ENCODE assay signal across 19 cellular contexts in the genomic region with DNA sequence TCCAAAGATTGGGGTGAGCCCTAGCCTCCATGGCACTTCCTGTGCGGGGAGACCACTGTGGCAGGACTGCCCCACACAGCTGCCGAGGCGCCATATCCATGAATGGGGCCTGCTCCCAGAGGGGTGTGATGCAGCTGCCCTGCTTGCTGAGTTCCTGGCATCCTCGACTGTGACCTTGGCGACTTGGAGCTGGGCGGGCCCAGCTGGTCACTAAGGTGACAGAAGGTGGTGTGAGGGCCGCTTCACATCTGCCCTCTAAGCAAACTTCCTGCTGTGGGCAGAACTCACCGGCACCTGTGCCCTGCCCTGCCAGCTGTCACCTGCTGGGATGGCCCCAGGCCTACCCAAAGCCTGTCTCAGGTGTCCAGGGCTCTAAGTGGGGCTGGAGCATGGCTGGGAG. TPM values are rescaled to one million over a fixed set of nuclear protein-coding genes. Genes with fewer than 3 reads are reported as not detected.
DNase-seq lines count a peak whose midpoint lies in the region; ATAC-seq and TF ChIP-seq lines count a peak whose summit lies in the region.
"Had no signal": no experiment of that assay in that cellular context is flagged by ENCODE, and none has a peak within 500 bp of the region (broad histone marks: within the 10 kb centered on the region; RNA-seq: fewer than 3 reads in every experiment).

No MANE protein-coding gene starts in this region.

- H3K27ac ChIP-seq in body of pancreas (no peak overlapping the region), psoas muscle (no peak overlapping the region)
- H3K27ac ChIP-seq: cardiac muscle cell, lower lobe of right lung, thoracic aorta had no signal

- peak; percentile 30 for DNase-seq in LNCaP clone FGC (ENCODE audit: low read depth)
- peak; percentile 37 for DNase-seq in NCI-H345 treated with DMSO at 0.1 percent for 48 hours (lab: John Stamatoyannopoulos, UW; ENCODE audit: unreplicated experiment)
- DNase-seq in body of pancreas, result peak; percentile 51 to 79 (median 78)
- no peak for DNase-seq in psoas muscle
- DNase-seq in GM19238 (ENCODE audit: insufficient read length, low spot score), result no peak
- DNase-seq in pons (ENCODE audit: low spot score), result no peak
- no peak for DNase-seq in iPS-NIHi7 (ENCODE audit: extremely low spot score)
- DNase-seq in retina, result no peak
- DNase-seq: activated CD4-positive, alpha-beta T cell treated with anti-CD3 and anti-CD28 coated beads, Interleukin-2, amount 50 U/mL, for 1 hour; BE2C; endodermal cell; Kasumi-1; lower lobe of right lung; naive thymus-derived CD8-positive, alpha-beta T cell; NCI-H187 treated with DMSO at 0.1 percent for 48 hours; SK-N-SH; stimulated activated CD4-positive, alpha-beta T cell treated with anti-CD3 and anti-CD28 coated beads, Interleukin-1b, Interleukin-23, amount 100 ng/mL, for 48 hours had no signal

- H3K9me3 ChIP-seq in body of pancreas (no peaks in the 10 kb centered on the region), psoas muscle (no peaks in the 10 kb centered on the region)
- H3K9me3 ChIP-seq: BE2C, lower lobe of right lung, SK-N-SH, thoracic aorta had no signal

- 28 to 44% methylated on average over 5 to 8 of the region's 8 CpGs for WGBS in body of pancreas, 2 donors
- WGBS in psoas muscle, 3 donors, result 45 to 50% (median 47%) methylated on average over 8 of the region's 8 CpGs

- TF ChIP-seq CTCF in LNCaP clone FGC (IDR thresholded peaks at IDR 0.05; ENCODE audit: control insufficient read depth, extremely low read depth, insufficient read depth) (no peak), body of pancreas (IDR thresholded peaks at IDR 0.05) (no peak), psoas muscle (IDR thresholded peaks at IDR 0.05) (no peak)

- H3K4me3 ChIP-seq in LNCaP clone FGC (ENCODE audit: low read depth, low read length), result no peak overlapping the region
- no peak overlapping the region for H3K4me3 ChIP-seq in body of pancreas
- H3K4me3 ChIP-seq in psoas muscle, result no peak overlapping the region
- H3K4me3 ChIP-seq: cardiac muscle cell, lower lobe of right lung, thoracic aorta had no signal

- TF ChIP-seq POLR2A in body of pancreas (IDR thresholded peaks at IDR 0.05), result peak in 1 of 3 donors; percentile 12

- no peaks in the 10 kb centered on the region for H3K36me3 ChIP-seq in body of pancreas (replicated peaks in 1 of 2; ENCODE audit: insufficient read depth in 1 of 2, low read depth in 2 of 2)
- H3K36me3 ChIP-seq in psoas muscle (ENCODE audit: insufficient read depth in 1 of 2, low read depth in 1 of 2), result no peaks in the 10 kb centered on the region
- H3K36me3 ChIP-seq: BE2C, cardiac muscle cell, lower lobe of right lung, thoracic aorta had no signal

- intact Hi-C loops in body of pancreas (cut with DNase I), result no loop called here
- intact Hi-C loops in psoas muscle (cut with DNase I), result no loop called here

- peak; percentile 72 for ATAC-seq in body of pancreas
- ATAC-seq in psoas muscle, result peak in 3 of 4 donors; percentile 44 to 64 (median 61)
- ATAC-seq: lower lobe of right lung; naive thymus-derived CD8-positive, alpha-beta T cell had no signal

- H3K27me3 ChIP-seq in body of pancreas (no peaks in the 10 kb centered on the region), psoas muscle (ENCODE audit: insufficient read depth in 3 of 3, low read length in 2 of 3) (no peaks in the 10 kb centered on the region)
- H3K27me3 ChIP-seq: BE2C had no signal

- H3K4me1 ChIP-seq in body of pancreas (peaks cover 6% of the 10 kb centered on the region), psoas muscle (no peaks in the 10 kb centered on the region)
- H3K4me1 ChIP-seq: BE2C, lower lobe of right lung had no signal

RNA-seq across cellular contexts. Expression of gene TMEM61, which starts 9.0 kb away (rescaled TPM):
- total RNA-seq in body of pancreas (1 to 10 TPM; 2.0 to 3.6 TPM), psoas muscle (under 1 TPM in 3 of 4 donors, not detected in 1; 0.34 to 0.54 (median 0.42) TPM)
- polyA plus RNA-seq in psoas muscle, result under 1 TPM; 0.05 to 0.16 (median 0.11) TPM
- total RNA-seq: cardiac muscle cell; endodermal cell; naive thymus-derived CD8-positive, alpha-beta T cell had no signal
- polyA plus RNA-seq: cardiac muscle cell; naive thymus-derived CD8-positive, alpha-beta T cell; SK-N-SH had no signal

RNA-seq across cellular contexts. Expression of gene BSND, which starts 9.3 kb away (rescaled TPM):
- total RNA-seq in body of pancreas, result not detected
- total RNA-seq in psoas muscle, result not detected
- not detected for polyA plus RNA-seq in psoas muscle
- total RNA-seq: cardiac muscle cell; lower lobe of right lung; naive thymus-derived CD8-positive, alpha-beta T cell; thoracic aorta had no signal
- polyA plus RNA-seq: cardiac muscle cell; naive thymus-derived CD8-positive, alpha-beta T cell; SK-N-SH had no signal

RNA-seq across cellular contexts. Expression of gene PCSK9, which starts 49.9 kb away (rescaled TPM):
- total RNA-seq in body of pancreas (10 to 100 TPM in 1 of 2 donors, 1 to 10 TPM in 1; 6.0 to 13.8 TPM), psoas muscle (not detected)
- under 1 TPM in 2 of 3 donors, not detected in 1; under 0.01 to 0.03 TPM for polyA plus RNA-seq in psoas muscle
- total RNA-seq: naive thymus-derived CD8-positive, alpha-beta T cell had no signal
- polyA plus RNA-seq: cardiac muscle cell; naive thymus-derived CD8-positive, alpha-beta T cell had no signal

Comparison
In these comparisons a context has a peak if more than half of its experiments do, and no peak if none do; other contexts are left out.
1. DNase-seq: peak in LNCaP clone FGC (single experiment), NCI-H345 treated with DMSO at 0.1 percent for 48 hours (single experiment) and body of pancreas (4 of 4); none in psoas muscle (0 of 2), GM19238 (single experiment), pons (single experiment), iPS-NIHi7 (single experiment) and retina (single experiment).
2. RNA of gene PCSK9, which starts 49.9 kb away (total RNA-seq): 6.0 to 13.8 TPM in body of pancreas; not detected in psoas muscle; every median in the first group is over 4 times any median in the second.